In genomic region chr16:49677661-49678060, GRCh38 we compare ENCODE assay signal across 3 cellular contexts.
DNase-seq lines count a peak whose midpoint lies in the region; TF ChIP-seq lines count a peak whose summit lies in the region.
"Not testable (repeated sequence)": the region's sequence is repeated elsewhere in the genome, so short reads cannot be mapped to it uniquely, and the experiment has no call there.

No MANE protein-coding gene starts in this region.

- not testable (repeated sequence) for H3K27me3 ChIP-seq in trophoblast cell (ENCODE audit: insufficient read depth, low read length)

- H3K9ac ChIP-seq in trophoblast cell (ENCODE audit: low read length) = not testable (repeated sequence)

- not testable (repeated sequence) for H4K91ac ChIP-seq in trophoblast cell (ENCODE audit: low read depth, low read length)

- not testable (repeated sequence) for H4K12ac ChIP-seq in trophoblast cell (ENCODE audit: low read depth, low read length)

- H3K9me3 Mint-ChIP-seq in neural crest cell = not testable (repeated sequence)

- not testable (repeated sequence) for H4K8ac ChIP-seq in trophoblast cell (ENCODE audit: low read depth, low read length)

- not testable (repeated sequence) for H3K4me3 ChIP-seq in trophoblast cell (ENCODE audit: low read depth, low read length)

- H3K4me1 ChIP-seq in trophoblast cell (ENCODE audit: control insufficient read depth in 1 of 2, insufficient read depth in 2 of 2, low read length in 2 of 2) = not testable (repeated sequence)

- peaks cover 14% of the 10 kb centered on the region for H3K36me3 Mint-ChIP-seq in neural crest cell (ENCODE audit: low read depth)

- not testable (repeated sequence) for H2AK5ac ChIP-seq in trophoblast cell (ENCODE audit: low read length)

- not testable (repeated sequence) for H3K4me3 Mint-ChIP-seq in neural crest cell

- peaks cover 19% of the 10 kb centered on the region for H3K4me1 Mint-ChIP-seq in neural crest cell

- H3K4ac ChIP-seq in trophoblast cell (ENCODE audit: low read depth, low read length) = not testable (repeated sequence)

- TF ChIP-seq CTCF in neural crest cell (conservative IDR thresholded peaks at IDR 0.05) = not testable (repeated sequence)

- H3K79me2 ChIP-seq in trophoblast cell (ENCODE audit: control insufficient read depth, insufficient read depth, low read length, poor library complexity) = not testable (repeated sequence)

- not testable (repeated sequence) for H2AFZ ChIP-seq in trophoblast cell (ENCODE audit: insufficient read depth, low read length, poor library complexity)

- H3K4me2 ChIP-seq in trophoblast cell (ENCODE audit: low read length) = not testable (repeated sequence)

- WGBS in trophoblast cell (ENCODE audit: extremely low coverage, insufficient coverage, insufficient read length) = no CpG with 5 or more reads among the region's 6 CpGs

- not testable (repeated sequence) for H2BK5ac ChIP-seq in trophoblast cell (ENCODE audit: low read depth, low read length, poor library complexity)

- H3K27ac ChIP-seq in trophoblast cell (ENCODE audit: low read depth, low read length) = not testable (repeated sequence)

- not testable (repeated sequence) for H3K79me1 ChIP-seq in trophoblast cell (ENCODE audit: low read length)

- peak overlapping the region; percentile 19 for H3K27ac Mint-ChIP-seq in neural crest cell (ENCODE audit: unreplicated experiment)

- H3K23ac ChIP-seq in trophoblast cell (ENCODE audit: low read length) = not testable (repeated sequence)

- peaks cover 11% of the 10 kb centered on the region for H3K9me3 ChIP-seq in trophoblast cell (ENCODE audit: insufficient read depth, low read depth, low read length)

- not testable (repeated sequence) for H3K36me3 ChIP-seq in trophoblast cell (ENCODE audit: control insufficient read depth in 1 of 2, insufficient read depth in 2 of 2, low read length in 2 of 2)

- peak; percentile 9 for DNase-seq in NCI-H2227 (lab: John Stamatoyannopoulos, UW; ENCODE audit: unreplicated experiment)
- not testable (repeated sequence) for DNase-seq in neural crest cell (ENCODE audit: low read depth, low spot score)
- peak; percentile 85 to 94 for DNase-seq in trophoblast cell

- H3K18ac ChIP-seq in trophoblast cell (ENCODE audit: low read length) = not testable (repeated sequence)

- H3K14ac ChIP-seq in trophoblast cell (ENCODE audit: low read length) = not testable (repeated sequence)

- H2BK12ac ChIP-seq in trophoblast cell (ENCODE audit: low read length) = not testable (repeated sequence)

- H3K27me3 Mint-ChIP-seq in neural crest cell (ENCODE audit: low read depth) = not testable (repeated sequence)

- not testable (repeated sequence) for H2BK120ac ChIP-seq in trophoblast cell (ENCODE audit: insufficient read depth, low read length, poor library complexity)
